19 cellular contexts compared by ENCODE assay signal in genomic region chr4:170248029-170248428, GRCh38.
DNase-seq lines count a peak whose midpoint lies in the region; TF ChIP-seq lines count a peak whose summit lies in the region.
"Had no signal": no experiment of that assay in that cellular context is flagged by ENCODE, and none has a peak within 500 bp of the region (broad histone marks: within the 10 kb centered on the region; RNA-seq: fewer than 3 reads in every experiment).

No MANE protein-coding gene starts in this region.

- no peaks in the 10 kb centered on the region for H3K9me3 ChIP-seq in adipocyte (ENCODE audit: control insufficient read depth, low read length)
- no peaks in the 10 kb centered on the region for H3K9me3 ChIP-seq in suprapubic skin
- no peaks in the 10 kb centered on the region for H3K9me3 ChIP-seq in PC-9 (ENCODE audit: insufficient read depth, low read depth)
- H3K9me3 ChIP-seq: BE2C, SJSA1 had no signal

- TF ChIP-seq CTCF in nephron (IDR thresholded peaks at IDR 0.05; ENCODE audit: unreplicated experiment in 3 of 3) (no peak), suprapubic skin (IDR thresholded peaks at IDR 0.05) (no peak), PC-9 (conservative IDR thresholded peaks at IDR 0.05) (no peak)

- H3K4me1 Mint-ChIP-seq in nephron, result peaks cover 13% of the 10 kb centered on the region

- H3K36me3 ChIP-seq in adipocyte (ENCODE audit: control insufficient read depth, insufficient read depth, low read length, severe bottlenecking) (no peaks in the 10 kb centered on the region), suprapubic skin (no peaks in the 10 kb centered on the region), PC-9 (ENCODE audit: low read depth) (no peaks in the 10 kb centered on the region)
- H3K36me3 ChIP-seq: BE2C, SJSA1 had no signal

- no peaks in the 10 kb centered on the region for H3K36me3 Mint-ChIP-seq in nephron (ENCODE audit: low read depth)

- no peak for TF ChIP-seq EP300 in suprapubic skin (IDR thresholded peaks at IDR 0.05)

- CTCF ChIA-PET in PC-9 (lab: Charles Lee), result no interaction called here

- H3K4me2 ChIP-seq in PC-9, result no peak overlapping the region

- peak; percentile 43 for DNase-seq in ELR (ENCODE audit: low read depth)
- peak; percentile 29 for DNase-seq in adipocyte (ENCODE audit: low read depth)
- peak; percentile 25 for DNase-seq in glomerular visceral epithelial cell (ENCODE audit: extremely low spot score)
- DNase-seq in ureter (ENCODE audit: low spot score), result no peak
- no peak for DNase-seq in suprapubic skin (ENCODE audit: low spot score in 2 of 2)
- DNase-seq in C1 segment of cervical spinal cord (lab: John Stamatoyannopoulos, UW), result no peak
- no peak for DNase-seq in PC-9
- DNase-seq: BE2C; CD4-positive, alpha-beta T cell; DMS53; H7; IMR-90; NCI-H1048; NCI-H1436; NCI-H1930; NCI-H226; NCI-H524 had no signal

- H3K27me3 ChIP-seq in adipocyte (replicated peaks; ENCODE audit: control insufficient read depth, insufficient read depth, low read length), result no peaks in the 10 kb centered on the region
- no peaks in the 10 kb centered on the region for H3K27me3 ChIP-seq in suprapubic skin
- H3K27me3 ChIP-seq in PC-9 (ENCODE audit: insufficient read depth, low read depth), result no peaks in the 10 kb centered on the region
- H3K27me3 ChIP-seq: BE2C, SJSA1 had no signal

- H3K27me3 Mint-ChIP-seq in nephron (ENCODE audit: low read depth), result no peaks in the 10 kb centered on the region
- H3K27me3 Mint-ChIP-seq: CD4-positive, alpha-beta T cell had no signal

- no peak overlapping the region for H3K27ac ChIP-seq in suprapubic skin
- H3K27ac ChIP-seq in PC-9, result no peak overlapping the region
- H3K27ac ChIP-seq: SJSA1 had no signal

- no peaks in the 10 kb centered on the region for H3F3A ChIP-seq in PC-9 (ENCODE audit: insufficient read depth, low read depth)

- POLR2A ChIA-PET in PC-9 (lab: Charles Lee; ENCODE audit: unreplicated experiment), result no interaction called here

- no peak overlapping the region for H2AFZ ChIP-seq in PC-9

- no peak overlapping the region for H3K9ac ChIP-seq in adipocyte (ENCODE audit: low read length)

- intact Hi-C loops in PC-9 (cut with micrococcal nuclease; ENCODE audit: unreplicated experiment), result no loop called here

- no peak for TF ChIP-seq POLR2A in suprapubic skin (IDR thresholded peaks at IDR 0.05)

- no peaks in the 10 kb centered on the region for H3K4me1 ChIP-seq in adipocyte (ENCODE audit: control insufficient read depth, insufficient read depth, low read length)
- peaks cover 3% of the 10 kb centered on the region for H3K4me1 ChIP-seq in suprapubic skin
- no peaks in the 10 kb centered on the region for H3K4me1 ChIP-seq in PC-9 (replicated peaks; ENCODE audit: insufficient read depth)
- H3K4me1 ChIP-seq: BE2C, SJSA1 had no signal

- no peak overlapping the region for H3K4me3 Mint-ChIP-seq in nephron
- H3K4me3 Mint-ChIP-seq: CD4-positive, alpha-beta T cell had no signal

- no peak overlapping the region for H3K4me3 ChIP-seq in adipocyte (ENCODE audit: low read length)
- no peak overlapping the region for H3K4me3 ChIP-seq in suprapubic skin
- H3K4me3 ChIP-seq in PC-9, result no peak overlapping the region
- H3K4me3 ChIP-seq: SJSA1 had no signal

- WGBS in suprapubic skin, result 70% methylated on average over 4 of the region's 4 CpGs

- no peaks in the 10 kb centered on the region for H3K9me3 Mint-ChIP-seq in nephron

- no peaks in the 10 kb centered on the region for H3K79me2 ChIP-seq in PC-9 (ENCODE audit: low read depth)

- peak overlapping the region in 2 of 3 experiments; percentile 1 to 56 for H3K27ac Mint-ChIP-seq in nephron
- H3K27ac Mint-ChIP-seq: CD4-positive, alpha-beta T cell had no signal

- no TSS peak for BruUV-seq in PC-9 (replicated peaks; lab: Mats Ljungman, UMichigan)

- H3K9me2 ChIP-seq in PC-9 (ENCODE audit: insufficient read depth), result no peaks in the 10 kb centered on the region

- H4K20me1 ChIP-seq in PC-9 (ENCODE audit: insufficient read depth), result no peaks in the 10 kb centered on the region

Comparison
In these comparisons a context has a peak if more than half of its experiments do, and no peak if none do; other contexts are left out.
1. DNase-seq: peak in ELR (single experiment), adipocyte (single experiment) and glomerular visceral epithelial cell (single experiment); none in ureter (single experiment), suprapubic skin (0 of 2), C1 segment of cervical spinal cord (0 of 14) and PC-9 (0 of 2).